Comparison of ENCODE assay signal across 19 cellular contexts in the genomic region with DNA sequence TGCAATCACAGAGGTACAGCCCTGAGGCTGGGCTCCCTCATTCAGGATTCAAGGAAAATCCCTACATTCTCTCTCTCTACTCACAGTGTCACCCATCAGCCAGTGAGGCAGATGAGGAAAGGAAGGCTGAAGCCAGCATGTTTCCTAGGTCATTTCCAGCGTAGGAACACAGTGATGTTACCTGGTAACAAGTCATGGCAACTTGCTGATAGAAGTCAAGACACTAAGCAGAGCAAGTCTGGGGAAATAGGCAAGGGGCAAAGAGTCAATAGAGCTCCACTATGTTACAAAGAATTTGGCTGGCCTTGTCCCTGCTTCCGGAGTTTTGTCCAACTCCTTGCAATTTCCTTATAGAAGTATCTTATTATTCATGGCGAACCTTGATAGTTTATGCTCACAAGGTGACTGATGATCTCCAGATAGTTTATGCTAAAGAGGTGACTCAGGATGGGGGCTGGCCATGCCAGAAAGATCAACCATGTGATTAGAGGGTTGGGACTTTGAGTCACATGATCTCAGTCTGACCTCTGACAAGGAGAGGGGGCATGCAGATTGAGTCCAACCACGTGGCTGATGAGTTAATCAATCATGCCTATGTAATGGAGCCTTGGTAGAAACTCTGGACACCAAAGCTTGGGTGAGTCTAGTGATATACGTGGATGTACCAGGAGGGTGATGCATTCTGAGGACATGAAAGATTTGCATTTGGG. TPM values are rescaled to one million over a fixed set of nuclear protein-coding genes. Genes with fewer than 3 reads are reported as not detected.
"Had no signal": no experiment of that assay in that cellular context is flagged by ENCODE, and none has a peak within 500 bp of the region (broad histone marks: within the 10 kb centered on the region; RNA-seq: fewer than 3 reads in every experiment).

No MANE protein-coding gene starts in this region.

- H3K9me3 ChIP-seq: esophagus squamous epithelium, lower lobe of right lung, ovary, upper lobe of right lung had no signal

- H3K4me1 ChIP-seq: esophagus squamous epithelium, lower lobe of right lung, upper lobe of right lung had no signal

- H3K27ac ChIP-seq: cardiac muscle cell, esophagus squamous epithelium, lower lobe of right lung, ovary, upper lobe of right lung, WERI-Rb-1 had no signal

- ATAC-seq: activated CD8-positive, alpha-beta memory T cell treated with anti-CD3 and anti-CD28 coated beads, Interleukin-2, amount 10 ng/mL, durations not matched to agents 7 days and 5 days; lower lobe of right lung; natural killer cell; upper lobe of right lung had no signal

- FAIRE-seq: endothelial cell of umbilical vein had no signal

- DNase-seq: activated CD4-positive, alpha-beta T cell treated with anti-CD3 and anti-CD28 coated beads for 1 hour; activated CD4-positive, alpha-beta T cell treated with anti-CD3 and anti-CD28 coated beads, Interleukin-2, amount 50 U/mL, for 48 hours; activated CD8-positive, alpha-beta memory T cell treated with anti-CD3 and anti-CD28 coated beads, Interleukin-2, amount 10 ng/mL, durations not matched to agents 7 days and 5 days; activated naive CD4-positive, alpha-beta T cell treated with anti-CD3 and anti-CD28 coated beads, Interleukin-2, amount 10 ng/mL, durations not matched to agents 7 days and 5 days; activated T-cell treated with anti-CD3 and anti-CD28 coated beads, Interleukin-2, amount 50 U/mL, for 1 hour; dermis blood vessel endothelial cell; effector memory CD4-positive, alpha-beta T cell; esophagus squamous epithelium; foreskin fibroblast; hippocampal formation; islet precursor cell; lower lobe of right lung; natural killer cell; ovary; stimulated activated naive CD4-positive, alpha-beta T cell; upper lobe of right lung; WERI-Rb-1 had no signal

- H3K4me3 ChIP-seq: cardiac muscle cell, esophagus squamous epithelium, lower lobe of right lung, ovary, upper lobe of right lung had no signal

RNA-seq across cellular contexts. Expression of a gene that starts 51.1 kb away (rescaled TPM):
- polyA plus RNA-seq: endothelial cell of umbilical vein had no signal
